1 cellular context compared by ENCODE assay signal in genomic region chr3:141686477-141687280, GRCh38.
TF ChIP-seq lines count a peak whose summit lies in the region.

No MANE protein-coding gene starts in this region.

TF ChIP-seq in K562, 482 proteins besides CTCF, POLR2A, EP300 and RAD21 (continued from another document and continues in another):
- TF ChIP-seq CTBP1 (IDR thresholded peaks at IDR 0.05; ENCODE audit: borderline replicate concordance) (peak; percentile 24; the same call in 1 of the 2 replicates), ZNF175 (CRISPR knock-in tag; IDR thresholded peaks at IDR 0.05; ENCODE audit: low read depth) (peak; percentile 26; the same call in 1 of the 2 replicates), PKNOX1 (IDR thresholded peaks at IDR 0.05) (peak; percentile 56), NR2C2 (CRISPR knock-in tag; IDR thresholded peaks at IDR 0.05) (no peak), NR2C2 (tag; IDR thresholded peaks at IDR 0.05) (peak; percentile 90), RBM22 (IDR thresholded peaks at IDR 0.05; ENCODE audit: low read depth, low read length, poor library complexity, severe bottlenecking) (no peak), NR2F6 (CRISPR knock-in tag; IDR thresholded peaks at IDR 0.05) (no peak), RCOR1 (IDR thresholded peaks at IDR 0.05; ENCODE audit: borderline replicate concordance in 1 of 2, low read depth in 2 of 2, low read length in 2 of 2) (peak in 1 of 2 experiments; percentile 84; a peak in 2 of 4 replicates), ILK (tag; IDR thresholded peaks at IDR 0.05; ENCODE audit: borderline replicate concordance, low read depth) (no peak), ZBTB40 (IDR thresholded peaks at IDR 0.05) (peak; percentile 27; the same call in 1 of the 2 replicates), ZBTB40 (CRISPR knock-in tag; IDR thresholded peaks at IDR 0.05) (no peak), NR2C1 (IDR thresholded peaks at IDR 0.05) (peak; percentile 26; the same call in 1 of the 2 replicates), NR2C1 (tag; IDR thresholded peaks at IDR 0.05) (peak; percentile 84), ATF3 (IDR thresholded peaks at IDR 0.05) (peak; percentile 28; the same call in 1 of the 2 replicates), ATF3 (CRISPR knock-in tag; conservative IDR thresholded peaks at IDR 0.05) (no peak), RERE (CRISPR knock-in tag; IDR thresholded peaks at IDR 0.05; ENCODE audit: borderline replicate concordance) (no peak), RBM25 (IDR thresholded peaks at IDR 0.05; ENCODE audit: low read depth, low read length, severe bottlenecking) (no peak), AFF1 (IDR thresholded peaks at IDR 0.05; ENCODE audit: low read depth in 1 of 2, partially characterized antibody in 2 of 2) (no peak), CREB3 (tag; conservative IDR thresholded peaks at IDR 0.05; ENCODE audit: low read depth) (0 out of 2 replicates have a peak, but pooled peaks have one; percentile 38)
